1 cellular context compared by ENCODE assay signal in the genomic region with DNA sequence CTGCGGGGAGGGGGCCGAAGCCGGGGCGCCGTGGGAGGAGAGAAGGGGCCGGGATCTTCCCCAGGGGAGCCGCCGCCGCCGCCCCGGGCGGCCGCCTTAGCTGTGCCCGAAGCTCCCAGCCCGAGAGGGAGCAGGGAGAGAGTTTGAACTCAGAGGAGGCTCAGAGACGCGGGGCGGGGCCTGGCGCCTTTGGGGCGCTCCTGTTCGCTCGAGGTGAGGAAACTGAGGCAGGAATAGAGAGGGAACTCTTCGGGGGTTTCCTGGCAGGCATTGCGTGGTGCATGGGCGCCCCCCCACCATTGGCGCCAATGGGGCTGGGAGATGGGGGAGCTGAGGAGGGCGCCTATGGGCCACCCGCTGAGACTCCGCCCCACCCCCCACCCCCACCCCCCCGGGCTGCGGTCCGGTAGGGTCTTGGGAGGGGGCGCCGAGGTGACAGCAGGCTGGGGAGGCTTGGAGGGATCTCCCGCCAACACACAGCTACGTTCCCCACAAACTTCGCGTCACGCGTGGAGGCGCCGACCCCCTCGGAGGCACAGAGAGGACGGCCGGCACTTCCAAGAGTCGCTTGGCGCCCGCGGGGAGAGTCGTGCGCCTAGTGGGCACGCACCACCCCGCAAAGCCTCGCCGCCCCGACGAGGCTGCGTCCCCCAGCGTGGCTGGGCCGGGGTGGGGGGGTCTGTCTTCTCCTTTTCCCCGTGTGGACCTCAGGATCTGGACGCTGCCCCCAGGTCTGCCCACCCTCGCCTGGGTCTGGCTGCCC.
TF ChIP-seq lines count a peak whose summit lies in the region.

No MANE protein-coding gene starts in this region.

TF ChIP-seq in HepG2, 621 proteins besides CTCF, POLR2A, EP300 and RAD21 (continued from another document and continues in another):
- TF ChIP-seq THAP9 (CRISPR knock-in tag; IDR thresholded peaks at IDR 0.05; ENCODE audit: borderline replicate concordance) (peak; percentile 66; the same call in 1 of the 2 replicates), SMAD1 (CRISPR knock-in tag; IDR thresholded peaks at IDR 0.05; ENCODE audit: borderline replicate concordance, low read depth) (no peak; the same call in 1 of the 2 replicates), PAX8 (CRISPR knock-in tag; IDR thresholded peaks at IDR 0.05; ENCODE audit: borderline replicate concordance) (no peak), GABPB1 (CRISPR knock-in tag; IDR thresholded peaks at IDR 0.05) (peak; percentile 70; the same call in 1 of the 2 replicates), NONO (IDR thresholded peaks at IDR 0.05) (no peak), NONO (CRISPR knock-in tag; conservative IDR thresholded peaks at IDR 0.05) (peak; percentile 54; the same call in 1 of the 2 replicates), MED13 (CRISPR knock-in tag; IDR thresholded peaks at IDR 0.05) (no peak), PRDM15 (CRISPR knock-in tag; IDR thresholded peaks at IDR 0.05) (no peak), KDM5B (CRISPR knock-in tag; IDR thresholded peaks at IDR 0.05; ENCODE audit: borderline replicate concordance) (peak; percentile 78; the same call in 1 of the 2 replicates), ZNF343 (CRISPR knock-in tag; IDR thresholded peaks at IDR 0.05) (0 out of 2 replicates have a peak, but pooled peaks have one; percentile 28), RFX5 (IDR thresholded peaks at IDR 0.05; ENCODE audit: low read depth, low read length) (no peak), THAP7 (CRISPR knock-in tag; IDR thresholded peaks at IDR 0.05) (no peak), PAWR (CRISPR knock-in tag; IDR thresholded peaks at IDR 0.05; ENCODE audit: borderline replicate concordance) (no peak), MIXL1 (CRISPR knock-in tag; IDR thresholded peaks at IDR 0.05) (peak; percentile 11; the same call in 1 of the 2 replicates), ZNF672 (CRISPR knock-in tag; IDR thresholded peaks at IDR 0.05) (no peak), MATR3 (CRISPR knock-in tag; IDR thresholded peaks at IDR 0.05) (no peak), ZNF20 (CRISPR knock-in tag; IDR thresholded peaks at IDR 0.05) (peak; percentile 53; the same call in 1 of the 2 replicates), GTF3A (CRISPR knock-in tag; conservative IDR thresholded peaks at IDR 0.05) (no peak), SNAPC2 (CRISPR knock-in tag; IDR thresholded peaks at IDR 0.05) (0 out of 2 replicates have a peak, but pooled peaks have one; percentile 42), ZSCAN9 (CRISPR knock-in tag; IDR thresholded peaks at IDR 0.05; ENCODE audit: borderline replicate concordance) (no peak; the same call in none of the 2 replicates), CHCHD3 (CRISPR knock-in tag; IDR thresholded peaks at IDR 0.05) (no peak), ZNF280B (CRISPR knock-in tag; IDR thresholded peaks at IDR 0.05; ENCODE audit: borderline replicate concordance) (peak; percentile 71; the same call in 1 of the 2 replicates), NAIF1 (CRISPR knock-in tag; IDR thresholded peaks at IDR 0.05; ENCODE audit: borderline replicate concordance) (peak; percentile 86; the same call in 1 of the 2 replicates), KDM4B (CRISPR knock-in tag; IDR thresholded peaks at IDR 0.05) (peak; percentile 25; the same call in 1 of the 2 replicates), ARID2 (CRISPR knock-in tag; IDR thresholded peaks at IDR 0.05; ENCODE audit: borderline replicate concordance) (peak; percentile 33; the same call in 1 of the 2 replicates), KAT8 (CRISPR knock-in tag; IDR thresholded peaks at IDR 0.05) (no peak; the same call in 1 of the 2 replicates), ZNF253 (CRISPR knock-in tag; IDR thresholded peaks at IDR 0.05; ENCODE audit: borderline replicate concordance) (no peak), GLI4 (CRISPR knock-in tag; IDR thresholded peaks at IDR 0.05; ENCODE audit: borderline replicate concordance) (no peak), ASH2L (IDR thresholded peaks at IDR 0.05; ENCODE audit: insufficient read length, low read depth, low read length) (peak; percentile 53), RFXAP (CRISPR knock-in tag; IDR thresholded peaks at IDR 0.05; ENCODE audit: borderline replicate concordance) (no peak; the same call in 1 of the 2 replicates), FOXK2 (IDR thresholded peaks at IDR 0.05) (no peak), SMARCE1 (IDR thresholded peaks at IDR 0.05; ENCODE audit: borderline replicate concordance) (no peak), PTBP1 (IDR thresholded peaks at IDR 0.05; ENCODE audit: low read depth, low read length, poor library complexity, severe bottlenecking) (peak; percentile 56), GATAD1 (CRISPR knock-in tag; IDR thresholded peaks at IDR 0.05) (no peak), ZKSCAN5 (CRISPR knock-in tag; IDR thresholded peaks at IDR 0.05) (peak; percentile 15; the same call in 1 of the 2 replicates), TARDBP (CRISPR knock-in tag; IDR thresholded peaks at IDR 0.05) (no peak), ZNF501 (CRISPR knock-in tag; IDR thresholded peaks at IDR 0.05) (peak; percentile 1), ZNF160 (CRISPR knock-in tag; IDR thresholded peaks at IDR 0.05) (0 out of 2 replicates have a peak, but pooled peaks have one; percentile 52)
- TF ChIP-seq, protein P1, sequence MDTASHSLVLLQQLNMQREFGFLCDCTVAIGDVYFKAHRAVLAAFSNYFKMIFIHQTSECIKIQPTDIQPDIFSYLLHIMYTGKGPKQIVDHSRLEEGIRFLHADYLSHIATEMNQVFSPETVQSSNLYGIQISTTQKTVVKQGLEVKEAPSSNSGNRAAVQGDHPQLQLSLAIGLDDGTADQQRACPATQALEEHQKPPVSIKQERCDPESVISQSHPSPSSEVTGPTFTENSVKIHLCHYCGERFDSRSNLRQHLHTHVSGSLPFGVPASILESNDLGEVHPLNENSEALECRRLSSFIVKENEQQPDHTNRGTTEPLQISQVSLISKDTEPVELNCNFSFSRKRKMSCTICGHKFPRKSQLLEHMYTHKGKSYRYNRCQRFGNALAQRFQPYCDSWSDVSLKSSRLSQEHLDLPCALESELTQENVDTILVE (CRISPR knock-in tag; IDR thresholded peaks at IDR 0.05), result no peak; the same call in 1 of the 2 replicates
- TF ChIP-seq, protein P2, sequence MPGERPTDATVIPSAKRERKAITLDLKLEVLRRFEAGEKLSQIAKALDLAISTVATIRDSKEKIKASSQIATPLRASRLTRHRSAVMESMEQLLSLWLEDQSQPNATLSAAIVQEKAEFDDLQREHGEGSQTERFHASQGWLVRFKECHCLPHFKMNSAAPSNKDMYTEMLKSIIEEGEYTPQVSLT (CRISPR knock-in tag; IDR thresholded peaks at IDR 0.05; ENCODE audit: borderline replicate concordance, low read depth), result no peak
- TF ChIP-seq, protein P3, sequence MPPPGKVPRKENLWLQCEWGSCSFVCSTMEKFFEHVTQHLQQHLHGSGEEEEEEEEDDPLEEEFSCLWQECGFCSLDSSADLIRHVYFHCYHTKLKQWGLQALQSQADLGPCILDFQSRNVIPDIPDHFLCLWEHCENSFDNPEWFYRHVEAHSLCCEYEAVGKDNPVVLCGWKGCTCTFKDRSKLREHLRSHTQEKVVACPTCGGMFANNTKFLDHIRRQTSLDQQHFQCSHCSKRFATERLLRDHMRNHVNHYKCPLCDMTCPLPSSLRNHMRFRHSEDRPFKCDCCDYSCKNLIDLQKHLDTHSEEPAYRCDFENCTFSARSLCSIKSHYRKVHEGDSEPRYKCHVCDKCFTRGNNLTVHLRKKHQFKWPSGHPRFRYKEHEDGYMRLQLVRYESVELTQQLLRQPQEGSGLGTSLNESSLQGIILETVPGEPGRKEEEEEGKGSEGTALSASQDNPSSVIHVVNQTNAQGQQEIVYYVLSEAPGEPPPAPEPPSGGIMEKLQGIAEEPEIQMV (CRISPR knock-in tag; IDR thresholded peaks at IDR 0.05; ENCODE audit: low read depth), result 0 out of 2 replicates have a peak, but pooled peaks have one; percentile 8
- TF ChIP-seq, protein P4, sequence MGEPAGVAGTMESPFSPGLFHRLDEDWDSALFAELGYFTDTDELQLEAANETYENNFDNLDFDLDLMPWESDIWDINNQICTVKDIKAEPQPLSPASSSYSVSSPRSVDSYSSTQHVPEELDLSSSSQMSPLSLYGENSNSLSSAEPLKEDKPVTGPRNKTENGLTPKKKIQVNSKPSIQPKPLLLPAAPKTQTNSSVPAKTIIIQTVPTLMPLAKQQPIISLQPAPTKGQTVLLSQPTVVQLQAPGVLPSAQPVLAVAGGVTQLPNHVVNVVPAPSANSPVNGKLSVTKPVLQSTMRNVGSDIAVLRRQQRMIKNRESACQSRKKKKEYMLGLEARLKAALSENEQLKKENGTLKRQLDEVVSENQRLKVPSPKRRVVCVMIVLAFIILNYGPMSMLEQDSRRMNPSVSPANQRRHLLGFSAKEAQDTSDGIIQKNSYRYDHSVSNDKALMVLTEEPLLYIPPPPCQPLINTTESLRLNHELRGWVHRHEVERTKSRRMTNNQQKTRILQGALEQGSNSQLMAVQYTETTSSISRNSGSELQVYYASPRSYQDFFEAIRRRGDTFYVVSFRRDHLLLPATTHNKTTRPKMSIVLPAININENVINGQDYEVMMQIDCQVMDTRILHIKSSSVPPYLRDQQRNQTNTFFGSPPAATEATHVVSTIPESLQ (CRISPR knock-in tag; conservative IDR thresholded peaks at IDR 0.05), result no peak
- TF ChIP-seq, protein P5, sequence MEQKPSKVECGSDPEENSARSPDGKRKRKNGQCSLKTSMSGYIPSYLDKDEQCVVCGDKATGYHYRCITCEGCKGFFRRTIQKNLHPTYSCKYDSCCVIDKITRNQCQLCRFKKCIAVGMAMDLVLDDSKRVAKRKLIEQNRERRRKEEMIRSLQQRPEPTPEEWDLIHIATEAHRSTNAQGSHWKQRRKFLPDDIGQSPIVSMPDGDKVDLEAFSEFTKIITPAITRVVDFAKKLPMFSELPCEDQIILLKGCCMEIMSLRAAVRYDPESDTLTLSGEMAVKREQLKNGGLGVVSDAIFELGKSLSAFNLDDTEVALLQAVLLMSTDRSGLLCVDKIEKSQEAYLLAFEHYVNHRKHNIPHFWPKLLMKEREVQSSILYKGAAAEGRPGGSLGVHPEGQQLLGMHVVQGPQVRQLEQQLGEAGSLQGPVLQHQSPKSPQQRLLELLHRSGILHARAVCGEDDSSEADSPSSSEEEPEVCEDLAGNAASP (CRISPR knock-in tag; IDR thresholded peaks at IDR 0.05; ENCODE audit: borderline replicate concordance), result no peak
